Comparison of ENCODE assay signal across 8 cellular contexts in genomic region chr12:57899010-57899662, GRCh38. TPM values are rescaled to one million over a fixed set of nuclear protein-coding genes. Genes with fewer than 3 reads are reported as not detected.
DNase-seq lines count a peak whose midpoint lies in the region; ATAC-seq lines count a peak whose summit lies in the region.

No MANE protein-coding gene starts in this region.

- intact Hi-C loops in right cardiac atrium (cut with DNase I) = loop anchor here in 1 of 4 donors (5.0 kb wide), 2 partner anchors 52 to 67 kb away; partner anchors contain the start of gene CTDSP2
- intact Hi-C loops in posterior vena cava (cut with DNase I) = no loop called here

- peaks cover 26% of the 10 kb centered on the region for H3K4me1 ChIP-seq in right cardiac atrium (ENCODE audit: control insufficient read depth, insufficient read depth, low read length)

- H3K9me3 ChIP-seq in right cardiac atrium (ENCODE audit: control insufficient read depth, low read length) = no peaks in the 10 kb centered on the region

- DNase-seq in RPMI7951 (ENCODE audit: low read depth) = peak; percentile 80
- peak; percentile 83 for DNase-seq in activated naive CD4-positive, alpha-beta T cell treated with Interleukin-2 at 50 U/mL for 16 hours
- peak; percentile 51 to 69 (median 66) for DNase-seq in right cardiac atrium
- peak; percentile 56 for DNase-seq in stimulated activated CD8-positive, alpha-beta memory T cell treated with anti-CD3 and anti-CD28 coated beads, Interleukin-12 subunit alpha, Interleukin-12 subunit beta, amount 100 ng/mL, for 1 hour (ENCODE audit: low read depth)
- DNase-seq in posterior vena cava (ENCODE audit: low spot score) = no peak
- DNase-seq in mucosa of gallbladder (ENCODE audit: low spot score) = no peak

- H3K27ac ChIP-seq in right cardiac atrium (ENCODE audit: low read length) = peak overlapping the region; percentile 71

- ATAC-seq in GM18858 (IDR thresholded peaks at IDR 0.05; ENCODE audit: unreplicated experiment) (peak; percentile 79), HG02938 (IDR thresholded peaks at IDR 0.05; ENCODE audit: unreplicated experiment) (peak; percentile 85), right cardiac atrium (peak in 1 of 2 donors; percentile 21)

- no peaks in the 10 kb centered on the region for H3K27me3 ChIP-seq in right cardiac atrium (ENCODE audit: control insufficient read depth, insufficient read depth)

- no peak overlapping the region for H3K4me3 ChIP-seq in right cardiac atrium (ENCODE audit: low read length)

- 59% methylated on average over 10 of the region's 10 CpGs for WGBS in right cardiac atrium

RNA-seq across cellular contexts. Expression of gene ATP23, which starts 42.2 kb away (rescaled TPM):
- total RNA-seq in RPMI7951 (2014; rRNA removed; shearing (Covaris generic)) = 24.0 and 33.1 TPM in 2 replicates
- total RNA-seq in right cardiac atrium = 10 to 100 TPM in 2 of 4 donors, 1 to 10 TPM in 2; 6.4 to 11.9 (median 8.4) TPM
- polyA plus RNA-seq in right cardiac atrium = 14.3 TPM
- total RNA-seq in posterior vena cava = 1 to 10 TPM; 5.6 to 5.7 TPM
- total RNA-seq in mucosa of gallbladder = 5.2 TPM

RNA-seq across cellular contexts. Expression of gene CTDSP2, which starts 52.6 kb away (rescaled TPM):
- total RNA-seq in RPMI7951 (2014; rRNA removed; shearing (Covaris generic)) = 27.8 and 44.0 TPM in 2 replicates
- total RNA-seq in right cardiac atrium (100 to 1,000 TPM in 2 of 4 donors, 10 to 100 TPM in 2; 94.3 to 116 (median 103) TPM), posterior vena cava (100 to 1,000 TPM; 135 to 138 TPM), mucosa of gallbladder (150 TPM)
- polyA plus RNA-seq in right cardiac atrium = 41.7 TPM

Comparison
In these comparisons a context has a peak if more than half of its experiments do, and no peak if none do; other contexts are left out.
1. DNase-seq: peak in RPMI7951 (single experiment), activated naive CD4-positive, alpha-beta T cell treated with Interleukin-2 at 50 U/mL for 16 hours (single experiment), right cardiac atrium (3 of 3) and stimulated activated CD8-positive, alpha-beta memory T cell treated with anti-CD3 and anti-CD28 coated beads, Interleukin-12 subunit alpha, Interleukin-12 subunit beta, amount 100 ng/mL, for 1 hour (single experiment); none in posterior vena cava (single experiment) and mucosa of gallbladder (single experiment).